Comparison of ENCODE assay signal across 8 cellular contexts in the genomic region with DNA sequence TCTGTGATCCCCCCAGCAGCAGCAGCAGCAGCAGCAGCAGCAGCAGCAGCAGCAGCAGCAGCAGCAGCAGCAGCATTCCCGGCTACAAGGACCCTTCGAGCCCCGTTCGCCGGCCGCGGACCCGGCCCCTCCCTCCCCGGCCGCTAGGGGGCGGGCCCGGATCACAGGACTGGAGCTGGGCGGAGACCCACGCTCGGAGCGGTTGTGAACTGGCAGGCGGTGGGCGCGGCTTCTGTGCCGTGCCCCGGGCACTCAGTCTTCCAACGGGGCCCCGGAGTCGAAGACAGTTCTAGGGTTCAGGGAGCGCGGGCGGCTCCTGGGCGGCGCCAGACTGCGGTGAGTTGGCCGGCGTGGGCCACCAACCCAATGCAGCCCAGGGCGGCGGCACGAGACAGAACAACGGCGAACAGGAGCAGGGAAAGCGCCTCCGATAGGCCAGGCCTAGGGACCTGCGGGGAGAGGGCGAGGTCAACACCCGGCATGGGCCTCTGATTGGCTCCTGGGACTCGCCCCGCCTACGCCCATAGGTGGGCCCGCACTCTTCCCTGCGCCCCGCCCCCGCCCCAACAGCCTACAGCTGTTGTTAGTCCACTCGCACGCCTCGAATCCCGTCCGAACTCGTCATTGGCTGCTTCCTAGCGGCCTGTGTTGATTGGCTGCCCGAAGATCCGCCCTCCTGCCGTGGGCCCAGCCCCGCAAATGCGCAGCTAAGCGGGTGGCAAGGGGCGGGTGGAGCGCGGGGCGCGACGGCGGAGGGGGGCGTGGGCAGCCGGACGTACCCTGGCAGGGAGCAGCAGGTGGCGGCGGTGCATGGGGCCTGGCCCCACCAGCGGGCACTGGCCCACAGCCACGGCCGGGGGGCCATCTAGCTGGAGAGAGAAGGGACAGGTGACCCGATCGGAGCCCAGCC.
DNase-seq lines count a peak whose midpoint lies in the region; ATAC-seq lines count a peak whose summit lies in the region.

No MANE protein-coding gene starts in this region.

- H3K27me3 Mint-ChIP-seq in effector memory CD8-positive, alpha-beta T cell, result peaks cover 0 to 20% of the 10 kb centered on the region in 2 donors
- peaks cover 8% of the 10 kb centered on the region for H3K27me3 Mint-ChIP-seq in memory B cell

- DNase-seq in CD1c-positive myeloid dendritic cell (ENCODE audit: extremely low spot score) (peak; percentile 96), HK-2 (ENCODE audit: unreplicated experiment) (peak; percentile 99), NCI-H82 treated with DMSO at 0.1 percent for 48 hours (lab: John Stamatoyannopoulos, UW; ENCODE audit: unreplicated experiment) (peak; percentile 99), memory B cell (ENCODE audit: low spot score in 2 of 2) (peak; percentile 93)
- peak; percentile 97 for DNase-seq in activated CD8-positive, alpha-beta memory T cell treated with anti-CD3 and anti-CD28 coated beads for 24 hours
- DNase-seq in effector memory CD8-positive, alpha-beta T cell, result peak; percentile 87 to 91 (median 90)
- DNase-seq in stimulated activated CD8-positive, alpha-beta memory T cell treated with anti-CD3 and anti-CD28 coated beads, Interleukin-12 subunit alpha, Interleukin-12 subunit beta, amount 100 ng/mL, for 1 hour (ENCODE audit: low read depth), result peak; percentile 85

- H3K4me3 Mint-ChIP-seq in effector memory CD8-positive, alpha-beta T cell, result peak overlapping the region; percentile 86 to 91
- H3K4me3 Mint-ChIP-seq in memory B cell, result peak overlapping the region; percentile 93

- peaks cover 24% of the 10 kb centered on the region for H3K36me3 Mint-ChIP-seq in effector memory CD8-positive, alpha-beta T cell (ENCODE audit: insufficient read depth)
- H3K36me3 Mint-ChIP-seq in memory B cell, result no peaks in the 10 kb centered on the region

- no peaks in the 10 kb centered on the region for H3K9me3 Mint-ChIP-seq in effector memory CD8-positive, alpha-beta T cell
- no peaks in the 10 kb centered on the region for H3K9me3 Mint-ChIP-seq in memory B cell

- H3K4me1 Mint-ChIP-seq in effector memory CD8-positive, alpha-beta T cell (ENCODE audit: low read depth in 2 of 2), result peaks cover 14 to 24% of the 10 kb centered on the region in 2 donors
- H3K4me1 Mint-ChIP-seq in memory B cell, result peaks cover 19% of the 10 kb centered on the region

- H3K27ac Mint-ChIP-seq in effector memory CD8-positive, alpha-beta T cell, result peak overlapping the region; percentile 88
- H3K27ac Mint-ChIP-seq in memory B cell, result peak overlapping the region; percentile 85

- ATAC-seq in GM19438 (IDR thresholded peaks at IDR 0.05; ENCODE audit: low read depth, unreplicated experiment) (peak; percentile 55), memory B cell (ENCODE audit: low read depth) (peak; percentile 68)
- peak; percentile 73 for ATAC-seq in effector memory CD8-positive, alpha-beta T cell (replicated peaks)

Comparison
In these comparisons a context has a peak if more than half of its experiments do, and no peak if none do; other contexts are left out.
1. Peak in every context shown above with its lines: DNase-seq and ATAC-seq.